Comparison of ENCODE assay signal across 9 cellular contexts in genomic region chr1:43930168-43930948, GRCh38. TPM values are rescaled to one million over a fixed set of nuclear protein-coding genes. Genes with fewer than 3 reads are reported as not detected.
DNase-seq lines count a peak whose midpoint lies in the region; ATAC-seq, FAIRE-seq and TF ChIP-seq lines count a peak whose summit lies in the region.
"Had no signal": no experiment of that assay in that cellular context is flagged by ENCODE, and none has a peak within 500 bp of the region (broad histone marks: within the 10 kb centered on the region; RNA-seq: fewer than 3 reads in every experiment).

No MANE protein-coding gene starts in this region.

- peaks cover 0 to 28% (median 18%) of the 10 kb centered on the region in 4 donors for H3K4me1 ChIP-seq in tibial artery

- H3K36me3 ChIP-seq in tibial artery = peaks cover 0 to 30% (median 21%) of the 10 kb centered on the region in 3 donors

- intact Hi-C loops in tibial artery (cut with DNase I; ENCODE audit: low total_unique reads) = no loop called here

- H3K4me3 ChIP-seq in fibroblast of villous mesenchyme (ENCODE audit: low read depth, low read length) (no peak overlapping the region), tibial artery (no peak overlapping the region)

- no peak overlapping the region for H3K27ac ChIP-seq in 22Rv1
- H3K27ac ChIP-seq in tibial artery = no peak overlapping the region

- peaks cover 0 to 7% of the 10 kb centered on the region in 2 donors for H3K27me3 ChIP-seq in tibial artery

- FAIRE-seq in D721Med (lab: Jason Lieb, UNC) = no peak

- DNase-seq in D721Med (ENCODE audit: insufficient read length, low spot score) (no peak), OCI-M1 (lab: John Stamatoyannopoulos, UW) (peak; percentile 35), fibroblast of villous mesenchyme (ENCODE audit: low read depth) (no peak), cerebellar nuclear complex (lab: John Stamatoyannopoulos, UW) (no peak), epidermal melanocyte (ENCODE audit: insufficient read length, low spot score) (no peak), tibial artery (no peak)
- DNase-seq: activated T-cell treated with anti-CD3 and anti-CD28 coated beads, Interleukin-2, amount 50 U/mL, for 24 hours had no signal

- H3K9me3 ChIP-seq in tibial artery = no peaks in the 10 kb centered on the region

- ATAC-seq in HG03439 (IDR thresholded peaks at IDR 0.05; ENCODE audit: unreplicated experiment) = no peak

- peak; percentile 71 for TF ChIP-seq CTCF in 22Rv1 (IDR thresholded peaks at IDR 0.05)
- TF ChIP-seq CTCF in D721Med (IDR thresholded peaks at IDR 0.05; ENCODE audit: insufficient read depth, missing control alignments) = peak; percentile 21
- TF ChIP-seq CTCF in fibroblast of villous mesenchyme (IDR thresholded peaks at IDR 0.05; ENCODE audit: insufficient read depth, low read depth, low read length) = peak; percentile 38
- TF ChIP-seq CTCF in tibial artery (IDR thresholded peaks at IDR 0.05) = no peak

RNA-seq across cellular contexts. Expression of gene ARTN, which starts 3.2 kb away (rescaled TPM):
- total RNA-seq in fibroblast of villous mesenchyme = 0.86 TPM in 1 of 2 replicates, not detected in the other

RNA-seq across cellular contexts. Expression of gene IPO13, which starts 16.4 kb away (rescaled TPM):
- 18.7 and 20.7 TPM in 2 replicates for total RNA-seq in fibroblast of villous mesenchyme

RNA-seq across cellular contexts. Expression of gene DPH2, which starts 39.5 kb away (rescaled TPM):
- total RNA-seq in fibroblast of villous mesenchyme = 18.6 and 22.5 TPM in 2 replicates

RNA-seq across cellular contexts. Expression of gene ATP6V0B, which starts 44.4 kb away (rescaled TPM):
- total RNA-seq in fibroblast of villous mesenchyme = 76.0 and 104 TPM in 2 replicates

RNA-seq across cellular contexts. Expression of gene B4GALT2, which starts 48.7 kb away (rescaled TPM):
- 57.4 and 91.5 TPM in 2 replicates for total RNA-seq in fibroblast of villous mesenchyme

Comparison
In these comparisons a context has a peak if more than half of its experiments do, and no peak if none do; other contexts are left out.
1. CTCF ChIP-seq: peak in 22Rv1 (single experiment), D721Med (single experiment) and fibroblast of villous mesenchyme (single experiment); none in tibial artery (0 of 2).